Comparison of ENCODE assay signal across 15 cellular contexts in the genomic region with DNA sequence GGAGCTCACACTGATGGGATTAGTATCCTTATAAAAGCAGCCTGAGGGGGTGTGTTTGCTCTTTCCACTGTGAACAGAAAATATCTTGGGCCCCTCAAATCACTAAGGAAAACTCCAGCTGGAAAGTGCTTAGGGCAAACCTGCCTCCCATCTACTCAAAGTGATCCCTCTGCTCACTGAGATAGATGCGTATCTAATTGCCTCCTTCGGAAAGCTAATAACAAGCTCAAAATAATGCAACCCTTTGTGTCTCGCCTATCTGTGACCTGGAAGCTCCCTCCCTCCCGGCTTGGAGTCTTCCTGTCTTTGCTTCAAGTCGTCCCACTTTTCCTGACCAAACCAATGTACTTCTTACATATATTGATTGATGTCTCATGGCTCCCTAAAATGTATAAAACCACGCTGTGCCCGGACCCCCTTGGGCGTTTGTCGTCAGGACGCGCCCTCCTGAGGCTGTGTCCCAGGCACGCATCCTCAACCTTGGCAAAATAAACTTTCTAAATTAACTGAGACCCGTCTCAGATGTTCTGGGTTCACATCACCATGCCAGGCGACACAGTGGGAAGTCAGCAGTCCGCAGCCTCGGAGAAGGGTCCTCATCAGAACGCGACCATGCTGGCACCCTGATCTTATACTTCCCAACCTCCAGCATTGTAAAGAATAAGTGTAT. TPM values are rescaled to one million over a fixed set of nuclear protein-coding genes. Genes with fewer than 3 reads are reported as not detected.
"Had no signal": no experiment of that assay in that cellular context is flagged by ENCODE, and none has a peak within 500 bp of the region (broad histone marks: within the 10 kb centered on the region; RNA-seq: fewer than 3 reads in every experiment).

No MANE protein-coding gene starts in this region.

- DNase-seq: activated CD4-positive, alpha-beta T cell treated with anti-CD3 and anti-CD28 coated beads, Interleukin-2, amount 10 ng/mL, durations not matched to agents 7 days and 5 days; activated CD4-positive, CD25-positive, alpha-beta regulatory T cell; effector CD4-positive, alpha-beta T cell; esophagus squamous epithelium; hypothalamus; kidney glomerular epithelial cell; mesenchymal stem cell; natural killer cell; stimulated activated CD4-positive, alpha-beta T cell treated with anti-CD3 and anti-CD28 coated beads, Interleukin-2, amount 100 ng/mL, for 48 hours had no signal

- H3K36me3 ChIP-seq: adrenal gland, cardiac muscle cell, esophagus squamous epithelium, tibial artery had no signal

- ATAC-seq: activated T-helper 17 cell treated with anti-CD3 and anti-CD28 coated beads, Interleukin-2, amount 50 U/mL, for 72 hours; natural killer cell; stimulated activated memory B cell treated with anti-CD40 and anti-IgM and Interleukin-4, amounts not matched to agents 10 μg/mL and 1 μg/mL and 100 μg/mL, for 72 hours had no signal

- H3K27me3 ChIP-seq: adrenal gland, cardiac muscle cell, tibial artery had no signal

- H3K4me3 ChIP-seq: adrenal gland, cardiac muscle cell, esophagus squamous epithelium, SK-N-MC, tibial artery had no signal

- H3K27ac ChIP-seq: adrenal gland, cardiac muscle cell, esophagus squamous epithelium, SK-N-MC, tibial artery had no signal

RNA-seq across cellular contexts. Expression of a gene that starts 34.1 kb away (rescaled TPM):
- total RNA-seq: activated CD4-positive, alpha-beta T cell treated with anti-CD3 and anti-CD28 coated beads, Interleukin-2, amount 10 ng/mL, durations not matched to agents 7 days and 5 days had no signal
